In the genomic region with DNA sequence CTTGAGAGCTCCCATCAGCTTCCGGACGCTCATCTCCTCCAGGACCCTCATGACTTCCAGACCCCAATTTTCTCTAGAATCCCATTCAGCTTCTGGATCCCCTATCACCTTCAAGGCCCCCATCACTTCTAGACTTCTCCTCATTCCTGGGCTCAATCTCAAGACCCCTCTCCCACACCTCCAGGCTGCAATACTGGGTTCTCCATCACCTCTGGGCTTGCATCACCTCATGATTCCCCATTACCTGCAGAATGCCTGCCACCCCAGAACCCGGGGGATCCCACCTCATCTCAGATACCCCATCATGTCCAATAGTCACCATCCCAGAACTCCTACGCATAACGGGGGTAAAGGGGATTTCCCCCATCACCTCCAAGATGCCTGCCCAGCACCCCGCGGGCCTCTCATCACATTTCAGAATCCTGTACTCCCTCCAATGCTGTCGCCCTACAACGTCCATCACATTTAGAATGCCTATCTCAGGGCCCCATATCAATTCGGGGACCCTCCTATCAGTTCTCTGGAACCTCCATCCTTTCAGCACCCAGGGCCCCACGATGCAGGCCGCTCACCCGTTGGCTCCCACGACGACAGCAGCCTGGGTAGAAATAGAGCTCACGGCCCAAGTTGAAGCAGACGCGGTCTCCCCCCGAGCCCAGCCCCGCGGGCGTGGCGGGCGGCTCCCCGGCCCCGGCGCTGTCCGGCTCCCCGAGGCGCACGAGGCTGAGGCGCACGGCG, we compare ENCODE assay signal across 8 cellular contexts. TPM values are rescaled to one million over a fixed set of nuclear protein-coding genes. Genes with fewer than 3 reads are reported as not detected.
A peak's percentile ranks its signal among the peaks of the same experiment; 100 is the strongest.
DNase-seq lines count a peak whose midpoint lies in the region; ATAC-seq and TF ChIP-seq lines count a peak whose summit lies in the region.

No MANE protein-coding gene starts in this region.

- no peak for TF ChIP-seq POLR2A in NB4 (IDR thresholded peaks at IDR 0.05; ENCODE audit: extremely low read depth, insufficient read length)

- H3K4me1 ChIP-seq in effector memory CD4-positive, alpha-beta T cell (ENCODE audit: control insufficient read depth, insufficient read depth, low read length, poor library complexity, severe bottlenecking): peaks cover 28% of the 10 kb centered on the region

- TF ChIP-seq CTCF in NB4 (IDR thresholded peaks at IDR 0.05; ENCODE audit: low read depth, low read length): no peak
- no peak for TF ChIP-seq CTCF in omental fat pad (IDR thresholded peaks at IDR 0.05)

- no peak overlapping the region for H3K27ac ChIP-seq in effector memory CD4-positive, alpha-beta T cell (ENCODE audit: insufficient read depth, low read length, poor library complexity, severe bottlenecking)

- peak; percentile 71 for DNase-seq in activated CD8-positive, alpha-beta memory T cell treated with anti-CD3 and anti-CD28 coated beads for 24 hours
- DNase-seq in activated CD8-positive, alpha-beta memory T cell treated with anti-CD3 and anti-CD28 coated beads, Interleukin-2, amount 50 U/mL, for 4 hours: no peak
- DNase-seq in NB4 (ENCODE audit: low read depth) (no peak), omental fat pad (ENCODE audit: low spot score) (no peak), NK-92 (lab: John Stamatoyannopoulos, UW; ENCODE audit: unreplicated experiment) (no peak)
- DNase-seq in effector memory CD4-positive, alpha-beta T cell: no peak

- H3K9me3 ChIP-seq in effector memory CD4-positive, alpha-beta T cell (ENCODE audit: control insufficient read depth, low read length): no peaks in the 10 kb centered on the region

- H3K4me3 ChIP-seq in NB4 (ENCODE audit: low read depth, low read length): peak overlapping the region; percentile 50
- peak overlapping the region; percentile 49 for H3K4me3 ChIP-seq in effector memory CD4-positive, alpha-beta T cell (ENCODE audit: insufficient read depth, low read depth, low read length, poor library complexity, severe bottlenecking)

- ATAC-seq in omental fat pad (ENCODE audit: low FRiP score) (peak; percentile 1), GM18861 (IDR thresholded peaks at IDR 0.05; ENCODE audit: unreplicated experiment) (no peak), GM21423 (IDR thresholded peaks at IDR 0.05; ENCODE audit: unreplicated experiment) (no peak)

- H3K36me3 ChIP-seq in effector memory CD4-positive, alpha-beta T cell (ENCODE audit: control insufficient read depth, insufficient read depth, low read length): peaks cover 11% of the 10 kb centered on the region

- peaks cover 5% of the 10 kb centered on the region for H3K27me3 ChIP-seq in effector memory CD4-positive, alpha-beta T cell (replicated peaks; ENCODE audit: control insufficient read depth, insufficient read depth, low read length, poor library complexity, severe bottlenecking)

RNA-seq across cellular contexts. Expression of a gene that starts 0.7 kb away (rescaled TPM):
- total RNA-seq in omental fat pad: 10 to 100 TPM; 26.2 to 42.5 (median 35.9) TPM

RNA-seq across cellular contexts. Expression of a gene that starts 9.6 kb away (rescaled TPM):
- total RNA-seq in omental fat pad: 10 to 100 TPM in 3 of 4 donors, 1 to 10 TPM in 1; 9.4 to 30.1 (median 23.2) TPM

RNA-seq across cellular contexts. Expression of a gene that starts 22.9 kb away (rescaled TPM):
- 10 to 100 TPM in 1 of 4 donors, 1 to 10 TPM in 3; 4.3 to 13.4 (median 7.8) TPM for total RNA-seq in omental fat pad

RNA-seq across cellular contexts. Expression of a gene that starts 23.2 kb away (rescaled TPM):
- total RNA-seq in omental fat pad: under 1 TPM in 1 of 4 donors, not detected in 3; 0.24 TPM

RNA-seq across cellular contexts. Expression of a gene that starts 58.7 kb away (rescaled TPM):
- not detected for total RNA-seq in omental fat pad
